In genomic region chr21:39660191-39660590, GRCh38 we compare ENCODE assay signal across 13 cellular contexts. TPM values are rescaled to one million over a fixed set of nuclear protein-coding genes. Genes with fewer than 3 reads are reported as not detected.
DNase-seq lines count a peak whose midpoint lies in the region; ATAC-seq and TF ChIP-seq lines count a peak whose summit lies in the region.
"Had no signal": no experiment of that assay in that cellular context is flagged by ENCODE, and none has a peak within 500 bp of the region (broad histone marks: within the 10 kb centered on the region; RNA-seq: fewer than 3 reads in every experiment).

No MANE protein-coding gene starts in this region.

- ATAC-seq in HG03139 (IDR thresholded peaks at IDR 0.05; ENCODE audit: unreplicated experiment) (no peak), GM18502 (IDR thresholded peaks at IDR 0.05; ENCODE audit: poor library complexity, unreplicated experiment) (no peak)
- ATAC-seq: activated T-cell treated with anti-CD3 and anti-CD28 coated beads, Interleukin-2, amount 50 U/mL, for 72 hours had no signal

- no peaks in the 10 kb centered on the region for H3K9me3 Mint-ChIP-seq in activated naive CD8-positive, alpha-beta T cell treated with anti-CD3 and anti-CD28 coated beads for 36 hours
- H3K9me3 Mint-ChIP-seq: activated T-cell treated with anti-CD3 and anti-CD28 coated beads, Interleukin-2, amount 50 U/mL, for 72 hours; CD4-positive, alpha-beta T cell; stimulated activated naive CD8-positive, alpha-beta T cell treated with anti-CD3 and anti-CD28 coated beads, Interleukin-15, Interleukin-2, amounts not matched to agents 100 ng/mL and 50 ng/mL, for 24 hours had no signal

- H3K4me1 Mint-ChIP-seq in activated naive CD8-positive, alpha-beta T cell treated with anti-CD3 and anti-CD28 coated beads for 36 hours, result no peaks in the 10 kb centered on the region

- no peak overlapping the region for H3K27ac Mint-ChIP-seq in activated naive CD8-positive, alpha-beta T cell treated with anti-CD3 and anti-CD28 coated beads for 36 hours
- H3K27ac Mint-ChIP-seq: activated T-cell treated with anti-CD3 and anti-CD28 coated beads, Interleukin-2, amount 50 U/mL, for 72 hours; CD4-positive, alpha-beta T cell had no signal

- H3K27me3 Mint-ChIP-seq in activated naive CD8-positive, alpha-beta T cell treated with anti-CD3 and anti-CD28 coated beads for 36 hours, result peaks cover 9% of the 10 kb centered on the region
- H3K27me3 Mint-ChIP-seq: CD4-positive, alpha-beta T cell had no signal

- no peak for TF ChIP-seq CTCF in WI38 (IDR thresholded peaks at IDR 0.05; ENCODE audit: low read depth, low read length)

- in situ Hi-C loops in ACHN (cut with HindIII; ENCODE audit: low pct_ligation_motif_present, low pct_unique_long_range_greater_than_20kb, low sequenced_read_pairs), result no loop called here

- H3K36me3 Mint-ChIP-seq in activated naive CD8-positive, alpha-beta T cell treated with anti-CD3 and anti-CD28 coated beads for 36 hours, result no peaks in the 10 kb centered on the region

- H3K4me3 Mint-ChIP-seq in activated naive CD8-positive, alpha-beta T cell treated with anti-CD3 and anti-CD28 coated beads for 36 hours, result no peak overlapping the region
- H3K4me3 Mint-ChIP-seq: activated T-cell treated with anti-CD3 and anti-CD28 coated beads, Interleukin-2, amount 50 U/mL, for 72 hours; CD4-positive, alpha-beta T cell; stimulated activated naive CD8-positive, alpha-beta T cell treated with anti-CD3 and anti-CD28 coated beads, Interleukin-15, Interleukin-2, amounts not matched to agents 100 ng/mL and 50 ng/mL, for 24 hours had no signal

- peak overlapping the region; percentile 47 for H3K4me3 ChIP-seq in WI38 (ENCODE audit: low read depth, low read length)
- H3K4me3 ChIP-seq: psoas muscle had no signal

- DNase-seq in ACHN (peak; percentile 5), HT1080 (ENCODE audit: low read depth) (peak; percentile 49), left kidney (ENCODE audit: low read depth, low spot score) (peak; percentile 41), cerebellar cortex (ENCODE audit: low spot score) (no peak)
- DNase-seq in activated naive CD8-positive, alpha-beta T cell treated with anti-CD3 and anti-CD28 coated beads for 36 hours, result no peak
- DNase-seq: activated T-cell treated with anti-CD3 and anti-CD28 coated beads, Interleukin-2, amount 50 U/mL, for 72 hours; CD4-positive, alpha-beta T cell; foreskin melanocyte; psoas muscle had no signal

RNA-seq across cellular contexts. Expression of gene B3GALT5, which starts 47.5 kb away (rescaled TPM):
- 2.2 and 3.5 TPM in 2 replicates for total RNA-seq in HT1080 (2014; rRNA removed; shearing (Covaris generic))
- 1.1 and 2.1 TPM in 2 replicates for polyA plus RNA-seq in HT1080 (2015; cell fraction: cytosol; rRNA removed)
- 4.2 and 5.6 TPM in 2 replicates for polyA plus RNA-seq in HT1080 (2015; cell fraction: nucleus; rRNA removed)
- total RNA-seq in activated naive CD8-positive, alpha-beta T cell treated with anti-CD3 and anti-CD28 coated beads for 36 hours, result not detected
- total RNA-seq: activated T-cell treated with anti-CD3 and anti-CD28 coated beads, Interleukin-2, amount 50 U/mL, for 72 hours; CD4-positive, alpha-beta T cell had no signal

Comparison
In these comparisons a context has a peak if more than half of its experiments do, and no peak if none do; other contexts are left out.
1. DNase-seq: peak in ACHN (single experiment), HT1080 (single experiment) and left kidney (single experiment); none in cerebellar cortex (single experiment) and activated naive CD8-positive, alpha-beta T cell treated with anti-CD3 and anti-CD28 coated beads for 36 hours (single experiment).